13 cellular contexts compared by ENCODE assay signal in genomic region chr16:16045879-16046278, GRCh38.
A peak's percentile ranks its signal among the peaks of the same experiment; 100 is the strongest.
DNase-seq lines count a peak whose midpoint lies in the region; ATAC-seq and TF ChIP-seq lines count a peak whose summit lies in the region.
"Had no signal": no experiment of that assay in that cellular context is flagged by ENCODE, and none has a peak within 500 bp of the region (broad histone marks: within the 10 kb centered on the region; RNA-seq: fewer than 3 reads in every experiment).

No MANE protein-coding gene starts in this region.

- no peak overlapping the region for H3K4me2 ChIP-seq in smooth muscle cell

- no peak for ATAC-seq in upper lobe of left lung (ENCODE audit: low FRiP score in 2 of 2)
- no peak for ATAC-seq in upper lobe of right lung

- H3K9me3 ChIP-seq in NT2/D1 (ENCODE audit: insufficient read depth, low read length): no peaks in the 10 kb centered on the region
- no peaks in the 10 kb centered on the region for H3K9me3 ChIP-seq in endodermal cell (ENCODE audit: control insufficient read depth, low read length)
- no peaks in the 10 kb centered on the region for H3K9me3 ChIP-seq in smooth muscle cell (replicated peaks; ENCODE audit: low read depth)
- H3K9me3 ChIP-seq in upper lobe of left lung: no peaks in the 10 kb centered on the region
- no peaks in the 10 kb centered on the region for H3K9me3 ChIP-seq in upper lobe of right lung
- H3K9me3 ChIP-seq: ascending aorta had no signal

- no peak for DNase-seq in activated T-cell treated with anti-CD3 and anti-CD28 coated beads, Interleukin-2, amount 50 U/mL, for 24 hours
- DNase-seq in activated T-cell treated with anti-CD3 and anti-CD28 coated beads for 4 hours: no peak
- DNase-seq in NT2/D1 (ENCODE audit: low read depth, low spot score): peak; percentile 66
- DNase-seq in endodermal cell: peak; percentile 83
- no peak for DNase-seq in smooth muscle cell (lab: John Stamatoyannopoulos, UW; ENCODE audit: unreplicated experiment)
- no peak for DNase-seq in upper lobe of left lung
- DNase-seq in upper lobe of right lung: no peak
- DNase-seq in retina: no peak
- DNase-seq: activated B cell treated with CpG ODN at 0.5 μM for 24 hours; CD4-positive, alpha-beta memory T cell; HCEC 1CT; NCI-H1105 treated with DMSO at 0.1 percent for 48 hours had no signal

- no peak overlapping the region for H3K4me3 Mint-ChIP-seq in activated T-cell treated with anti-CD3 and anti-CD28 coated beads, Interleukin-2, amount 50 U/mL, for 24 hours
- no peak overlapping the region for H3K4me3 Mint-ChIP-seq in endodermal cell
- H3K4me3 Mint-ChIP-seq: activated B cell treated with CpG ODN at 0.5 μM for 24 hours; CD4-positive, alpha-beta memory T cell had no signal

- no peaks in the 10 kb centered on the region for H3K79me2 ChIP-seq in smooth muscle cell (ENCODE audit: low read depth)

- H3K9ac ChIP-seq in NT2/D1 (ENCODE audit: insufficient read length, low read depth) (no peak overlapping the region), endodermal cell (ENCODE audit: extremely low read depth, low read length, poor library complexity, severe bottlenecking) (no peak overlapping the region), smooth muscle cell (ENCODE audit: low read depth) (no peak overlapping the region)

- H3K27me3 Mint-ChIP-seq in activated T-cell treated with anti-CD3 and anti-CD28 coated beads, Interleukin-2, amount 50 U/mL, for 24 hours: no peaks in the 10 kb centered on the region
- no peaks in the 10 kb centered on the region for H3K27me3 Mint-ChIP-seq in endodermal cell (ENCODE audit: insufficient read depth)
- H3K27me3 Mint-ChIP-seq: activated B cell treated with CpG ODN at 0.5 μM for 24 hours; CD4-positive, alpha-beta memory T cell had no signal

- H3K27ac ChIP-seq in endodermal cell (ENCODE audit: low read depth, low read length) (no peak overlapping the region), smooth muscle cell (ENCODE audit: low read depth) (no peak overlapping the region), upper lobe of left lung (no peak overlapping the region), upper lobe of right lung (no peak overlapping the region)
- H3K27ac ChIP-seq: ascending aorta had no signal

- no peaks in the 10 kb centered on the region for H4K20me1 ChIP-seq in smooth muscle cell (ENCODE audit: low read depth)

- H3K27me3 ChIP-seq in NT2/D1 (ENCODE audit: insufficient read depth, insufficient read length): no peaks in the 10 kb centered on the region
- H3K27me3 ChIP-seq in endodermal cell (ENCODE audit: control insufficient read depth, insufficient read depth, low read length, poor library complexity, severe bottlenecking): no peaks in the 10 kb centered on the region
- no peaks in the 10 kb centered on the region for H3K27me3 ChIP-seq in smooth muscle cell (ENCODE audit: low read depth)
- no peaks in the 10 kb centered on the region for H3K27me3 ChIP-seq in upper lobe of left lung
- no peaks in the 10 kb centered on the region for H3K27me3 ChIP-seq in upper lobe of right lung
- H3K27me3 ChIP-seq: ascending aorta had no signal

- no peaks in the 10 kb centered on the region for H3F3A ChIP-seq in smooth muscle cell (ENCODE audit: low read depth)

- H3K9me3 Mint-ChIP-seq in activated T-cell treated with anti-CD3 and anti-CD28 coated beads, Interleukin-2, amount 50 U/mL, for 24 hours: no peaks in the 10 kb centered on the region
- H3K9me3 Mint-ChIP-seq in endodermal cell: no peaks in the 10 kb centered on the region
- H3K9me3 Mint-ChIP-seq: activated B cell treated with CpG ODN at 0.5 μM for 24 hours; CD4-positive, alpha-beta memory T cell had no signal

- no peak for TF ChIP-seq POLR2A in upper lobe of left lung (IDR thresholded peaks at IDR 0.05)

- TF ChIP-seq EP300 in upper lobe of left lung (IDR thresholded peaks at IDR 0.05): no peak

- intact Hi-C loops in upper lobe of right lung (cut with DNase I): no loop called here

- no peak overlapping the region for H2AFZ ChIP-seq in smooth muscle cell (ENCODE audit: low read depth)

- peak overlapping the region; percentile 27 for H3K27ac Mint-ChIP-seq in activated T-cell treated with anti-CD3 and anti-CD28 coated beads, Interleukin-2, amount 50 U/mL, for 24 hours
- H3K27ac Mint-ChIP-seq in endodermal cell: peak overlapping the region; percentile 35
- H3K27ac Mint-ChIP-seq: activated B cell treated with CpG ODN at 0.5 μM for 24 hours had no signal

- peaks cover 3% of the 10 kb centered on the region for H3K4me1 ChIP-seq in NT2/D1 (ENCODE audit: insufficient read depth, insufficient read length)
- H3K4me1 ChIP-seq in endodermal cell (ENCODE audit: control insufficient read depth, insufficient read depth, low read length): no peaks in the 10 kb centered on the region
- no peaks in the 10 kb centered on the region for H3K4me1 ChIP-seq in smooth muscle cell (ENCODE audit: low read depth)
- no peaks in the 10 kb centered on the region for H3K4me1 ChIP-seq in upper lobe of left lung
- H3K4me1 ChIP-seq in upper lobe of right lung: no peaks in the 10 kb centered on the region

- H3K36me3 ChIP-seq in NT2/D1 (ENCODE audit: insufficient read depth, insufficient read length, low read length) (peaks cover 83% of the 10 kb centered on the region), endodermal cell (ENCODE audit: control insufficient read depth, insufficient read depth, low read length) (peaks cover 60% of the 10 kb centered on the region), smooth muscle cell (ENCODE audit: low read depth) (peaks cover 3% of the 10 kb centered on the region), upper lobe of left lung (peaks cover 27 to 84% (median 47%) of the 10 kb centered on the region in 4 donors), upper lobe of right lung (peaks cover 76% of the 10 kb centered on the region)

- H3K4me3 ChIP-seq in NT2/D1 (ENCODE audit: insufficient read length, low read depth) (no peak overlapping the region), endodermal cell (ENCODE audit: low read length) (no peak overlapping the region), smooth muscle cell (no peak overlapping the region), upper lobe of left lung (no peak overlapping the region), upper lobe of right lung (no peak overlapping the region)
- H3K4me3 ChIP-seq: ascending aorta had no signal

- WGBS in endodermal cell (ENCODE audit: insufficient coverage in 1 of 2, insufficient read length in 1 of 2), 2 experiments: 91 to 92% methylated on average over 9 to 12 of the region's 12 CpGs
- 85% methylated on average over 12 of the region's 12 CpGs for WGBS in smooth muscle cell (ENCODE audit: low lambda C conversion rate)
- 79 to 94% methylated on average over 12 of the region's 12 CpGs for WGBS in upper lobe of left lung, 2 donors

- TF ChIP-seq CTCF in endodermal cell (conservative IDR thresholded peaks at IDR 0.05) (peak; percentile 73), smooth muscle cell (IDR thresholded peaks at IDR 0.05; ENCODE audit: borderline replicate concordance, insufficient read depth, poor library complexity, severe bottlenecking) (peak; percentile 12), upper lobe of left lung (IDR thresholded peaks at IDR 0.05) (peak in 1 of 6 experiments; percentile 13), upper lobe of right lung (IDR thresholded peaks at IDR 0.05) (no peak)

- peaks cover 94% of the 10 kb centered on the region for H3K36me3 Mint-ChIP-seq in activated T-cell treated with anti-CD3 and anti-CD28 coated beads, Interleukin-2, amount 50 U/mL, for 24 hours (ENCODE audit: low read depth)
- peaks cover 62% of the 10 kb centered on the region for H3K36me3 Mint-ChIP-seq in endodermal cell (ENCODE audit: low read depth)

- H3K4me1 Mint-ChIP-seq in activated T-cell treated with anti-CD3 and anti-CD28 coated beads, Interleukin-2, amount 50 U/mL, for 24 hours (ENCODE audit: low read depth): peaks cover 6% of the 10 kb centered on the region
- no peaks in the 10 kb centered on the region for H3K4me1 Mint-ChIP-seq in endodermal cell

Comparison
In these comparisons a context has a peak if more than half of its experiments do, and no peak if none do; other contexts are left out.
1. DNase-seq: peak in NT2/D1 (single experiment) and endodermal cell (single experiment); none in activated T-cell treated with anti-CD3 and anti-CD28 coated beads, Interleukin-2, amount 50 U/mL, for 24 hours (single experiment), activated T-cell treated with anti-CD3 and anti-CD28 coated beads for 4 hours (single experiment), smooth muscle cell (single experiment), upper lobe of left lung (0 of 2), upper lobe of right lung (single experiment) and retina (single experiment).